ENCODE assay signal across 8 cellular contexts in genomic region chr13:31742102-31742695, GRCh38. TPM values are rescaled to one million over a fixed set of nuclear protein-coding genes. Genes with fewer than 3 reads are reported as not detected.
DNase-seq lines count a peak whose midpoint lies in the region; ATAC-seq, FAIRE-seq and TF ChIP-seq lines count a peak whose summit lies in the region.

No MANE protein-coding gene starts in this region.

- 6 to 9% methylated on average over 7 of the region's 7 CpGs for WGBS in pancreas, 2 donors
- WGBS in transverse colon (ENCODE audit: low coverage in 1 of 2), 2 donors = 4 to 13% methylated on average over 3 to 7 of the region's 7 CpGs

- H3K9me3 ChIP-seq in pancreas (no peaks in the 10 kb centered on the region), transverse colon (no peaks in the 10 kb centered on the region)

- no peak for FAIRE-seq in D721Med (lab: Jason Lieb, UNC)
- peak; percentile 71 for FAIRE-seq in RCC 7860 (lab: Jason Lieb, UNC)
- FAIRE-seq in pancreas (lab: Jason Lieb, UNC) = peak; percentile 92

- H3K27ac ChIP-seq in pancreas = no peak overlapping the region
- H3K27ac ChIP-seq in transverse colon = no peak overlapping the region

- no peaks in the 10 kb centered on the region for H3K4me1 ChIP-seq in pancreas
- no peaks in the 10 kb centered on the region for H3K4me1 ChIP-seq in transverse colon

- peak; percentile 90 for ATAC-seq in GM19463 (IDR thresholded peaks at IDR 0.05; ENCODE audit: unreplicated experiment)
- ATAC-seq in pancreas = peak; percentile 63 to 92 (median 90)

- in situ Hi-C loops in transverse colon (cut with MboI; ENCODE audit: low pct_ligation_motif_present in 1 of 4, low pct_unique_long_range_greater_than_20kb in 1 of 4, low sequenced_read_pairs in 3 of 4) = loop anchor here (5.0 to 25.0 kb wide), 6 partner anchors 205 to 507 kb away; no protein-coding TSS in a partner anchor

- H3K4me3 ChIP-seq in pancreas (no peak overlapping the region), transverse colon (no peak overlapping the region)

- peaks cover 0 to 22% (median 8%) of the 10 kb centered on the region in 4 donors for H3K27me3 ChIP-seq in pancreas
- H3K27me3 ChIP-seq in transverse colon = peaks cover 6% of the 10 kb centered on the region

- TF ChIP-seq POLR2A in transverse colon (IDR thresholded peaks at IDR 0.05) = no peak

- peak; percentile 93 for TF ChIP-seq CTCF in D721Med (IDR thresholded peaks at IDR 0.05; ENCODE audit: insufficient read depth, missing control alignments)
- peak; percentile 89 to 99 (median 97) for TF ChIP-seq CTCF in pancreas (IDR thresholded peaks at IDR 0.05)
- TF ChIP-seq CTCF in transverse colon (IDR thresholded peaks at IDR 0.05) = peak; percentile 85 to 99 (median 97)

- intact Hi-C loops in pancreas (cut with DNase I) = loop anchor here in 1 of 3 donors (5.0 to 10.0 kb wide), 2 partner anchors 310 to 507 kb away; no protein-coding TSS in a partner anchor
- intact Hi-C loops in transverse colon (cut with DNase I; ENCODE audit: low total_unique reads) = loop anchor here (5.0 kb wide), 1 partner anchor 310 kb away; no protein-coding TSS in a partner anchor

- no peak for TF ChIP-seq EP300 in transverse colon (IDR thresholded peaks at IDR 0.05; ENCODE audit: low read depth)

- DNase-seq in D721Med (ENCODE audit: insufficient read length, low spot score) = no peak
- DNase-seq in HT-29 (ENCODE audit: low spot score) = peak; percentile 97
- DNase-seq in RCC 7860 (ENCODE audit: low spot score) = peak; percentile 30
- DNase-seq in activated T-helper 9 cell treated with anti-CD3 and anti-CD28 coated beads, Interleukin-2, amount 50 U/mL, for 16 hours (ENCODE audit: low read depth) = peak; percentile 31
- peak; percentile 61 for DNase-seq in germinal center (ENCODE audit: low spot score)
- peak in 5 of 6 donors; percentile 17 to 70 (median 46) for DNase-seq in pancreas
- peak; percentile 55 for DNase-seq in transverse colon

- H3K36me3 ChIP-seq in pancreas (no peaks in the 10 kb centered on the region), transverse colon (no peaks in the 10 kb centered on the region)

RNA-seq across cellular contexts. Expression of gene RXFP2, which starts 2.9 kb away (rescaled TPM):
- not detected in 2 replicates for total RNA-seq in HT-29 (2014; rRNA removed; shearing (Covaris generic))
- total RNA-seq in pancreas = not detected
- polyA plus RNA-seq in pancreas = under 1 TPM in 1 of 2 donors, not detected in 1; 0.02 TPM
- not detected for total RNA-seq in transverse colon
